ENCODE assay signal across 28 cellular contexts in genomic region chr18:24128700-24129099, GRCh38. TPM values are rescaled to one million over a fixed set of nuclear protein-coding genes. Genes with fewer than 3 reads are reported as not detected.
DNase-seq lines count a peak whose midpoint lies in the region; ATAC-seq, FAIRE-seq and TF ChIP-seq lines count a peak whose summit lies in the region.
"Had no signal": no experiment of that assay in that cellular context is flagged by ENCODE, and none has a peak within 500 bp of the region (broad histone marks: within the 10 kb centered on the region; RNA-seq: fewer than 3 reads in every experiment).

No MANE protein-coding gene starts in this region.

- H3K4me2 ChIP-seq in astrocyte (ENCODE audit: low read length) = no peak overlapping the region

- H3K36me3 Mint-ChIP-seq in activated naive CD8-positive, alpha-beta T cell treated with anti-CD3 and anti-CD28 coated beads, Interleukin-2, amount 50 U/mL, for 24 hours (ENCODE audit: low read depth) = peaks cover 37% of the 10 kb centered on the region
- peaks cover 8% of the 10 kb centered on the region for H3K36me3 Mint-ChIP-seq in activated naive CD8-positive, alpha-beta T cell treated with anti-CD3 and anti-CD28 coated beads for 36 hours
- peaks cover 2% of the 10 kb centered on the region for H3K36me3 Mint-ChIP-seq in astrocyte (ENCODE audit: low read depth, unreplicated experiment)
- peaks cover 5% of the 10 kb centered on the region; the same call in 1 of the 2 replicates for H3K36me3 Mint-ChIP-seq in HFFc6 (ENCODE audit: low read depth)

- H3K9ac ChIP-seq in astrocyte (ENCODE audit: low read length) = no peak overlapping the region

- H3K9me3 Mint-ChIP-seq in activated naive CD8-positive, alpha-beta T cell treated with anti-CD3 and anti-CD28 coated beads, Interleukin-2, amount 50 U/mL, for 24 hours = no peaks in the 10 kb centered on the region
- H3K9me3 Mint-ChIP-seq in activated naive CD8-positive, alpha-beta T cell treated with anti-CD3 and anti-CD28 coated beads for 36 hours = no peaks in the 10 kb centered on the region
- H3K9me3 Mint-ChIP-seq in astrocyte (ENCODE audit: unreplicated experiment) (no peaks in the 10 kb centered on the region), HFFc6 (no peaks in the 10 kb centered on the region)
- H3K9me3 Mint-ChIP-seq: activated CD4-positive, alpha-beta T cell treated with anti-CD3 and anti-CD28 coated beads, Interleukin-2, amount 10 ng/mL, durations not matched to agents 24 days and 14 days; activated T-cell treated with anti-CD3 and anti-CD28 coated beads, Interleukin-2, amount 50 U/mL, for 4 hours; brain had no signal

- H3K4me1 Mint-ChIP-seq in activated naive CD8-positive, alpha-beta T cell treated with anti-CD3 and anti-CD28 coated beads, Interleukin-2, amount 50 U/mL, for 24 hours = no peaks in the 10 kb centered on the region
- H3K4me1 Mint-ChIP-seq in activated naive CD8-positive, alpha-beta T cell treated with anti-CD3 and anti-CD28 coated beads for 36 hours = no peaks in the 10 kb centered on the region
- no peaks in the 10 kb centered on the region for H3K4me1 Mint-ChIP-seq in astrocyte (ENCODE audit: low read depth, unreplicated experiment)
- peaks cover 25% of the 10 kb centered on the region for H3K4me1 Mint-ChIP-seq in HFFc6 (ENCODE audit: low read depth)
- H3K4me1 Mint-ChIP-seq: activated CD4-positive, alpha-beta T cell treated with anti-CD3 and anti-CD28 coated beads, Interleukin-2, amount 10 ng/mL, durations not matched to agents 24 days and 14 days; B cell; brain had no signal

- no peaks in the 10 kb centered on the region for H4K20me1 ChIP-seq in astrocyte (ENCODE audit: insufficient read depth, low read length)

- peaks cover 3% of the 10 kb centered on the region for H3K36me3 ChIP-seq in astrocyte (ENCODE audit: insufficient read depth, low read length)
- H3K36me3 ChIP-seq: thyroid gland had no signal

- peak; percentile 26 for FAIRE-seq in astrocyte (lab: Jason Lieb, UNC)
- FAIRE-seq: GM12891 had no signal

- H3K27me3 Mint-ChIP-seq in activated naive CD8-positive, alpha-beta T cell treated with anti-CD3 and anti-CD28 coated beads, Interleukin-2, amount 50 U/mL, for 24 hours = no peaks in the 10 kb centered on the region
- no peaks in the 10 kb centered on the region for H3K27me3 Mint-ChIP-seq in activated naive CD8-positive, alpha-beta T cell treated with anti-CD3 and anti-CD28 coated beads for 36 hours
- H3K27me3 Mint-ChIP-seq in astrocyte (ENCODE audit: low read depth, unreplicated experiment) (no peaks in the 10 kb centered on the region), HFFc6 (ENCODE audit: insufficient read depth) (peaks cover 2% of the 10 kb centered on the region)
- H3K27me3 Mint-ChIP-seq: activated CD4-positive, alpha-beta T cell treated with anti-CD3 and anti-CD28 coated beads, Interleukin-2, amount 10 ng/mL, durations not matched to agents 24 days and 14 days; B cell; progenitor cell of endocrine pancreas had no signal

- peak overlapping the region; percentile 13 for H3K27ac Mint-ChIP-seq in activated naive CD8-positive, alpha-beta T cell treated with anti-CD3 and anti-CD28 coated beads, Interleukin-2, amount 50 U/mL, for 24 hours
- H3K27ac Mint-ChIP-seq in activated naive CD8-positive, alpha-beta T cell treated with anti-CD3 and anti-CD28 coated beads for 36 hours = no peak overlapping the region
- no peak overlapping the region for H3K27ac Mint-ChIP-seq in astrocyte (ENCODE audit: unreplicated experiment)
- H3K27ac Mint-ChIP-seq in HFFc6 = no peak overlapping the region
- H3K27ac Mint-ChIP-seq: activated CD4-positive, alpha-beta T cell treated with anti-CD3 and anti-CD28 coated beads, Interleukin-2, amount 10 ng/mL, durations not matched to agents 24 days and 14 days; B cell; brain; progenitor cell of endocrine pancreas had no signal

- no peak for DNase-seq in activated naive CD8-positive, alpha-beta T cell treated with anti-CD3 and anti-CD28 coated beads, Interleukin-2, amount 50 U/mL, for 24 hours
- DNase-seq in activated naive CD8-positive, alpha-beta T cell treated with anti-CD3 and anti-CD28 coated beads for 36 hours = no peak
- DNase-seq in astrocyte (ENCODE audit: low read depth) = peak; percentile 20
- peak; percentile 12 for DNase-seq in fibroblast of villous mesenchyme (ENCODE audit: low read depth)
- DNase-seq in HFFc6 = no peak
- no peak for DNase-seq in occipital lobe (lab: John Stamatoyannopoulos, UW)
- DNase-seq in dermis blood vessel endothelial cell = no peak
- DNase-seq: activated CD4-positive, alpha-beta T cell treated with anti-CD3 and anti-CD28 coated beads, Interleukin-2, amount 10 ng/mL, durations not matched to agents 24 days and 14 days; activated T-cell treated with anti-CD3 and anti-CD28 coated beads, Interleukin-2, amount 50 U/mL, for 4 hours; islet precursor cell; Kasumi-1; left ventricle myocardium superior; NCI-H1436 treated with DMSO at 0.1 percent for 48 hours; NCI-H2107; NCI-H446 treated with DMSO at 0.1 percent for 48 hours; NCI-H774; right lobe of liver; stimulated activated CD8-positive, alpha-beta memory T cell treated with anti-CD3 and anti-CD28 coated beads, Interleukin-4, amount 100 ng/mL, for 48 hours; thyroid gland; WERI-Rb-1 had no signal

- H3K79me2 ChIP-seq in astrocyte (ENCODE audit: insufficient read depth, low read length) = no peaks in the 10 kb centered on the region

- H3K4me3 Mint-ChIP-seq in activated naive CD8-positive, alpha-beta T cell treated with anti-CD3 and anti-CD28 coated beads, Interleukin-2, amount 50 U/mL, for 24 hours = no peak overlapping the region
- H3K4me3 Mint-ChIP-seq in activated naive CD8-positive, alpha-beta T cell treated with anti-CD3 and anti-CD28 coated beads for 36 hours = no peak overlapping the region
- H3K4me3 Mint-ChIP-seq in astrocyte (ENCODE audit: unreplicated experiment) = no peak overlapping the region
- H3K4me3 Mint-ChIP-seq in HFFc6 = no peak overlapping the region
- H3K4me3 Mint-ChIP-seq: activated CD4-positive, alpha-beta T cell treated with anti-CD3 and anti-CD28 coated beads, Interleukin-2, amount 10 ng/mL, durations not matched to agents 24 days and 14 days; activated T-cell treated with anti-CD3 and anti-CD28 coated beads, Interleukin-2, amount 50 U/mL, for 4 hours; B cell; brain had no signal

- H2AFZ ChIP-seq in astrocyte (ENCODE audit: low read depth, low read length) = no peak overlapping the region

- H3K27ac ChIP-seq in astrocyte (ENCODE audit: low read depth, low read length) = no peak overlapping the region
- H3K27ac ChIP-seq: epithelial cell of prostate, neutrophil, right lobe of liver, thyroid gland, vagina, WERI-Rb-1 had no signal

- no peak for ATAC-seq in activated naive CD8-positive, alpha-beta T cell treated with anti-CD3 and anti-CD28 coated beads, Interleukin-2, amount 50 U/mL, for 24 hours
- ATAC-seq in activated CD4-positive, CD25-positive, alpha-beta regulatory T cell treated with anti-CD3 and anti-CD28 coated beads, Interleukin-2, amount 50 U/mL, for 24 hours = no peak
- ATAC-seq: activated T-cell treated with anti-CD3 and anti-CD28 coated beads, Interleukin-2, amount 50 U/mL, for 4 hours; left ventricle myocardium superior; right lobe of liver had no signal

- H3K4me1 ChIP-seq in astrocyte (ENCODE audit: insufficient read depth, low read length) = no peaks in the 10 kb centered on the region
- H3K4me1 ChIP-seq: right lobe of liver, vagina had no signal

- TF ChIP-seq CTCF in astrocyte (IDR thresholded peaks at IDR 0.05; ENCODE audit: insufficient read depth, low read depth, low read length) = no peak
- TF ChIP-seq CTCF in fibroblast of villous mesenchyme (IDR thresholded peaks at IDR 0.05; ENCODE audit: insufficient read depth, low read depth, low read length) = no peak
- TF ChIP-seq CTCF in HFFc6 (IDR thresholded peaks at IDR 0.05) = no peak

- H3K9me3 ChIP-seq in astrocyte (ENCODE audit: insufficient read depth, low read depth, low read length) = no peaks in the 10 kb centered on the region
- H3K9me3 ChIP-seq: neutrophil, right lobe of liver, thyroid gland, vagina had no signal

- H3K4me3 ChIP-seq in astrocyte (ENCODE audit: insufficient read depth, low read depth, low read length) (no peak overlapping the region), fibroblast of villous mesenchyme (ENCODE audit: low read depth, low read length) (no peak overlapping the region)
- H3K4me3 ChIP-seq: right lobe of liver, thyroid gland, vagina had no signal

- H3K27me3 ChIP-seq in astrocyte (ENCODE audit: insufficient read depth, low read length) = no peaks in the 10 kb centered on the region
- H3K27me3 ChIP-seq: neutrophil, right lobe of liver, thyroid gland, vagina had no signal

RNA-seq across cellular contexts. Expression of gene CABYR, which starts 10.2 kb away (rescaled TPM):
- 1 to 10 TPM; 1.6 to 1.9 TPM for total RNA-seq in activated naive CD8-positive, alpha-beta T cell treated with anti-CD3 and anti-CD28 coated beads for 36 hours
- total RNA-seq in astrocyte = 7.0 and 7.8 TPM in 2 replicates
- total RNA-seq in fibroblast of villous mesenchyme = 6.4 and 20.3 TPM in 2 replicates
- total RNA-seq in HFFc6 (2021; fragmentation: NEBNext Ultra II Directional; extraction: Animal tissue kit (Norgen Biotek cat#: 25700)) = 1 to 10 TPM; 1.2 to 3.6 (median 3.2) TPM
- 34.6 TPM for total RNA-seq in occipital lobe
- total RNA-seq in dermis blood vessel endothelial cell = 1.0 and 3.1 TPM in 2 replicates
- total RNA-seq: left ventricle myocardium superior had no signal

Comparison
In these comparisons a context has a peak if more than half of its experiments do, and no peak if none do; other contexts are left out.
1. DNase-seq: peak in astrocyte (single experiment) and fibroblast of villous mesenchyme (single experiment); none in activated naive CD8-positive, alpha-beta T cell treated with anti-CD3 and anti-CD28 coated beads, Interleukin-2, amount 50 U/mL, for 24 hours (single experiment), activated naive CD8-positive, alpha-beta T cell treated with anti-CD3 and anti-CD28 coated beads for 36 hours (single experiment), HFFc6 (single experiment), occipital lobe (single experiment) and dermis blood vessel endothelial cell (single experiment).